23 cellular contexts compared by ENCODE assay signal in genomic region chr9:22265038-22265437, GRCh38.
"Had no signal": no experiment of that assay in that cellular context is flagged by ENCODE, and none has a peak within 500 bp of the region (broad histone marks: within the 10 kb centered on the region; RNA-seq: fewer than 3 reads in every experiment).

No MANE protein-coding gene starts in this region.

- H3K27me3 Mint-ChIP-seq: activated CD4-positive, alpha-beta T cell treated with anti-CD3 and anti-CD28 coated beads, Interleukin-2, amount 10 ng/mL, durations not matched to agents 24 days and 14 days; activated naive CD4-positive, alpha-beta T cell treated with anti-CD3 and anti-CD28 coated beads, Interleukin-2, amount 10 ng/mL, durations not matched to agents 7 days and 5 days; brain had no signal

- H3K36me3 Mint-ChIP-seq: activated naive CD4-positive, alpha-beta T cell treated with anti-CD3 and anti-CD28 coated beads, Interleukin-2, amount 10 ng/mL, durations not matched to agents 7 days and 5 days; activated naive CD8-positive, alpha-beta T cell treated with anti-CD3 and anti-CD28 coated beads, Interleukin-2, amount 10 ng/mL, durations not matched to agents 7 days and 5 days; brain had no signal

- H3K4me1 Mint-ChIP-seq: activated CD4-positive, alpha-beta memory T cell treated with anti-CD3 and anti-CD28 coated beads, Interleukin-2, amount 10 ng/mL, durations not matched to agents 7 days and 5 days; activated CD4-positive, alpha-beta T cell treated with anti-CD3 and anti-CD28 coated beads for 36 hours; activated CD4-positive, alpha-beta T cell treated with anti-CD3 and anti-CD28 coated beads, Interleukin-2, amount 10 ng/mL, durations not matched to agents 24 days and 14 days; activated naive CD4-positive, alpha-beta T cell treated with anti-CD3 and anti-CD28 coated beads, Interleukin-2, amount 10 ng/mL, durations not matched to agents 7 days and 5 days; activated naive CD8-positive, alpha-beta T cell treated with anti-CD3 and anti-CD28 coated beads, Interleukin-2, amount 10 ng/mL, durations not matched to agents 7 days and 5 days; brain had no signal

- DNase-seq: activated CD4-positive, alpha-beta memory T cell treated with anti-CD3 and anti-CD28 coated beads, Interleukin-2, amount 10 ng/mL, durations not matched to agents 7 days and 5 days; activated CD4-positive, alpha-beta T cell treated with anti-CD3 and anti-CD28 coated beads for 36 hours; activated CD4-positive, alpha-beta T cell treated with anti-CD3 and anti-CD28 coated beads, Interleukin-2, amount 10 ng/mL, durations not matched to agents 24 days and 14 days; activated CD4-positive, CD25-positive, alpha-beta regulatory T cell; activated CD4-positive, CD25-positive, alpha-beta regulatory T cell treated with anti-CD3 and anti-CD28 coated beads, Interleukin-2, amount 50 U/mL, for 72 hours; activated CD8-positive, alpha-beta memory T cell treated with anti-CD3 and anti-CD28 coated beads, Interleukin-2, amount 50 U/mL, for 48 hours; activated gamma-delta T cell; activated naive CD4-positive, alpha-beta T cell; activated naive CD4-positive, alpha-beta T cell treated with anti-CD3 and anti-CD28 coated beads, Interleukin-2, amount 10 ng/mL, durations not matched to agents 7 days and 5 days; activated naive CD8-positive, alpha-beta T cell treated with anti-CD3 and anti-CD28 coated beads, Interleukin-2, amount 10 ng/mL, durations not matched to agents 7 days and 5 days; activated T-cell treated with anti-CD3 and anti-CD28 coated beads for 4 hours; activated T-cell treated with anti-CD3 and anti-CD28 coated beads, Interleukin-2, amount 50 U/mL, for 24 hours; activated T-cell treated with anti-CD3 and anti-CD28 coated beads, Interleukin-2, amount 50 U/mL, for 72 hours; central memory CD4-positive, alpha-beta T cell; cerebellar nuclear complex; colonic mucosa; effector CD8-positive, alpha-beta T cell; esophagus squamous epithelium; foreskin melanocyte; heart right ventricle had no signal

- H3K4me3 Mint-ChIP-seq: activated CD4-positive, alpha-beta memory T cell treated with anti-CD3 and anti-CD28 coated beads, Interleukin-2, amount 10 ng/mL, durations not matched to agents 7 days and 5 days; activated CD4-positive, alpha-beta T cell treated with anti-CD3 and anti-CD28 coated beads for 36 hours; activated CD4-positive, alpha-beta T cell treated with anti-CD3 and anti-CD28 coated beads, Interleukin-2, amount 10 ng/mL, durations not matched to agents 24 days and 14 days; activated naive CD4-positive, alpha-beta T cell treated with anti-CD3 and anti-CD28 coated beads, Interleukin-2, amount 10 ng/mL, durations not matched to agents 7 days and 5 days; activated naive CD8-positive, alpha-beta T cell treated with anti-CD3 and anti-CD28 coated beads, Interleukin-2, amount 10 ng/mL, durations not matched to agents 7 days and 5 days; activated T-cell treated with anti-CD3 and anti-CD28 coated beads, Interleukin-2, amount 50 U/mL, for 24 hours; activated T-cell treated with anti-CD3 and anti-CD28 coated beads, Interleukin-2, amount 50 U/mL, for 72 hours; brain had no signal

- ATAC-seq: activated CD4-positive, alpha-beta T cell treated with anti-CD3 and anti-CD28 coated beads for 36 hours; activated naive CD4-positive, alpha-beta T cell treated with anti-CD3 and anti-CD28 coated beads, Interleukin-2, amount 50 U/mL, for 72 hours; activated T-cell treated with anti-CD3 and anti-CD28 coated beads, Interleukin-2, amount 50 U/mL, for 72 hours; gastroesophageal sphincter; heart right ventricle had no signal

- H3K27ac Mint-ChIP-seq: activated CD4-positive, alpha-beta memory T cell treated with anti-CD3 and anti-CD28 coated beads, Interleukin-2, amount 10 ng/mL, durations not matched to agents 7 days and 5 days; activated CD4-positive, alpha-beta T cell treated with anti-CD3 and anti-CD28 coated beads for 36 hours; activated CD4-positive, alpha-beta T cell treated with anti-CD3 and anti-CD28 coated beads, Interleukin-2, amount 10 ng/mL, durations not matched to agents 24 days and 14 days; activated naive CD4-positive, alpha-beta T cell treated with anti-CD3 and anti-CD28 coated beads, Interleukin-2, amount 10 ng/mL, durations not matched to agents 7 days and 5 days; activated naive CD4-positive, alpha-beta T cell treated with anti-CD3 and anti-CD28 coated beads, Interleukin-2, amount 50 U/mL, for 72 hours; activated naive CD8-positive, alpha-beta T cell treated with anti-CD3 and anti-CD28 coated beads, Interleukin-2, amount 10 ng/mL, durations not matched to agents 7 days and 5 days; activated T-cell treated with anti-CD3 and anti-CD28 coated beads, Interleukin-2, amount 50 U/mL, for 24 hours; activated T-cell treated with anti-CD3 and anti-CD28 coated beads, Interleukin-2, amount 50 U/mL, for 72 hours; brain had no signal
